ENCODE assay signal across 16 cellular contexts in the genomic region with DNA sequence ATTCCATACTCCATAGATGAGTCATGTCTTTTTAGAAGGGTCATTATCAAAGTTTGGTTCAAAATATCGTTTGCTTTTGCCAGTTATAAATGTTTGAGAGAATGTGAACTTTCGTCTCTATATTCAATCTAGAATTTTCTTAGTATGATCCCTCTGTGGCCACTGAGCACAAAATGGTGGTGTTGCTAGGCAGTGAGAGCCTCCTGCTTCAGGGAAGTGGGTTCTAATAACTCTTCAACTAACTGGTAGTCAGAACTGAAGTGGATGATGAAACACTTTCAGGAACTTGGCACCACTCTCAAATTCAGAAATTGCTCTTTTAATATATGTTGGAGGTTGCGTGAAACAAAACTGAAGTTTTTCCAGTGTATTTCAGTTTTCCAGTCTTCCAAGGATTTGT.
DNase-seq lines count a peak whose midpoint lies in the region; ATAC-seq and TF ChIP-seq lines count a peak whose summit lies in the region.
"Had no signal": no experiment of that assay in that cellular context is flagged by ENCODE, and none has a peak within 500 bp of the region (broad histone marks: within the 10 kb centered on the region; RNA-seq: fewer than 3 reads in every experiment).

No MANE protein-coding gene starts in this region.

- no peak overlapping the region for H3K9ac ChIP-seq in SK-N-SH

- H3K9me3 ChIP-seq in SK-N-SH: no peaks in the 10 kb centered on the region
- no peaks in the 10 kb centered on the region for H3K9me3 ChIP-seq in osteoblast (ENCODE audit: low read depth, low read length)
- H3K9me3 ChIP-seq: transverse colon had no signal

- CTCF ChIA-PET in SK-N-SH (lab: Yijun Ruan, JAX): no interaction called here

- TF ChIP-seq CTCF in SK-N-SH (IDR thresholded peaks at IDR 0.05): no peak
- no peak for TF ChIP-seq CTCF in cardiac fibroblast (IDR thresholded peaks at IDR 0.05; ENCODE audit: low read depth, low read length)
- TF ChIP-seq CTCF in osteoblast (IDR thresholded peaks at IDR 0.05; ENCODE audit: extremely low read depth, low read depth, low read length): no peak
- TF ChIP-seq CTCF in natural killer cell (IDR thresholded peaks at IDR 0.05): no peak

- H3K4me2 ChIP-seq in SK-N-SH: no peak overlapping the region
- peak overlapping the region; percentile 61 for H3K4me2 ChIP-seq in osteoblast (ENCODE audit: insufficient read depth, low read length)

- peaks cover 0 to 3% of the 10 kb centered on the region in 2 donors for H3K9me3 Mint-ChIP-seq in natural killer cell

- no peak overlapping the region for H3K4me3 Mint-ChIP-seq in natural killer cell
- H3K4me3 Mint-ChIP-seq: CD4-positive, alpha-beta memory T cell had no signal

- H3K79me2 ChIP-seq in SK-N-SH (ENCODE audit: insufficient read depth): no peaks in the 10 kb centered on the region
- no peaks in the 10 kb centered on the region for H3K79me2 ChIP-seq in osteoblast (ENCODE audit: insufficient read depth, low read length)

- H3K4me3 ChIP-seq in SK-N-SH (ENCODE audit: low read depth in 2 of 2, low read length in 1 of 2) (no peak overlapping the region), cardiac fibroblast (replicated peaks in 1 of 2; ENCODE audit: low read depth in 2 of 2, low read length in 2 of 2) (no peak overlapping the region), osteoblast (ENCODE audit: insufficient read depth, low read length) (no peak overlapping the region)
- H3K4me3 ChIP-seq: transverse colon had no signal

- no peaks in the 10 kb centered on the region for H3K4me1 Mint-ChIP-seq in natural killer cell

- H3K36me3 ChIP-seq in SK-N-SH (replicated peaks in 1 of 2; ENCODE audit: control insufficient read depth in 1 of 2, insufficient read depth in 2 of 2, low read length in 1 of 2) (no peaks in the 10 kb centered on the region), osteoblast (ENCODE audit: insufficient read depth, low read length) (no peaks in the 10 kb centered on the region)
- H3K36me3 ChIP-seq: transverse colon had no signal

- DNase-seq in SK-N-SH (no peak), MV-4-11 (lab: John Stamatoyannopoulos, UW) (peak; percentile 63), cardiac fibroblast (ENCODE audit: low read depth in 2 of 2) (peak; percentile 62 to 68), osteoblast (ENCODE audit: insufficient read length, low spot score, missing footprints) (peak; percentile 38), DMS53 treated with DMSO at 0.1 percent for 48 hours (lab: John Stamatoyannopoulos, UW; ENCODE audit: unreplicated experiment) (no peak), natural killer cell (no peak)
- DNase-seq in stimulated activated CD4-positive, alpha-beta T cell treated with anti-CD3 and anti-CD28 coated beads, Interleukin-4, amount 100 ng/mL, for 4 hours: no peak
- DNase-seq: ACHN; activated CD4-positive, alpha-beta T cell treated with anti-CD3 and anti-CD28 coated beads for 48 hours; amygdala; CD4-positive, alpha-beta memory T cell; kidney; SHP77; T-helper 9 cell; transverse colon had no signal

- peaks cover 0 to 24% of the 10 kb centered on the region in 2 experiments; a peak in 2 of 4 replicates for H3K4me1 ChIP-seq in SK-N-SH (ENCODE audit: control insufficient read depth in 1 of 2, insufficient read depth in 2 of 2, low read depth in 1 of 2, low read length in 1 of 2)
- peaks cover 23% of the 10 kb centered on the region for H3K4me1 ChIP-seq in osteoblast (ENCODE audit: insufficient read depth, low read length)

- H4K20me1 ChIP-seq in SK-N-SH (ENCODE audit: insufficient read depth) (no peaks in the 10 kb centered on the region), osteoblast (ENCODE audit: insufficient read depth, low read length) (no peaks in the 10 kb centered on the region)

- no peaks in the 10 kb centered on the region for H3K36me3 Mint-ChIP-seq in natural killer cell
- H3K36me3 Mint-ChIP-seq: CD4-positive, alpha-beta memory T cell had no signal

- POLR2A ChIA-PET in SK-N-SH (lab: Yijun Ruan, JAX): no interaction called here

- no peak for TF ChIP-seq EP300 in SK-N-SH (IDR thresholded peaks at IDR 0.05; ENCODE audit: borderline replicate concordance in 1 of 2, low read depth in 1 of 2, low read length in 1 of 2)

- intact Hi-C loops in natural killer cell (cut with micrococcal nuclease): no loop called here

- H3K27me3 Mint-ChIP-seq in natural killer cell (ENCODE audit: low read depth in 2 of 2): peaks cover 6 to 29% of the 10 kb centered on the region in 2 donors

- H3K27me3 ChIP-seq in SK-N-SH (ENCODE audit: insufficient read depth) (no peaks in the 10 kb centered on the region), osteoblast (ENCODE audit: insufficient read depth, low read length) (no peaks in the 10 kb centered on the region)
- H3K27me3 ChIP-seq: transverse colon had no signal

- peaks cover 17% of the 10 kb centered on the region for H3F3A ChIP-seq in SK-N-SH (replicated peaks; ENCODE audit: insufficient read depth)

- no peaks in the 10 kb centered on the region for H3K9me2 ChIP-seq in SK-N-SH

- peak overlapping the region; percentile 56 for H2AFZ ChIP-seq in SK-N-SH (ENCODE audit: low read depth)
- peak overlapping the region; percentile 86 for H2AFZ ChIP-seq in osteoblast (ENCODE audit: low read length)

- WGBS in SK-N-SH (ENCODE audit: low lambda C conversion rate): 30% methylated on average over 3 of the region's 3 CpGs

- TF ChIP-seq RAD21 in SK-N-SH (IDR thresholded peaks at IDR 0.05; ENCODE audit: low read length): no peak

- H3K27ac ChIP-seq in SK-N-SH (ENCODE audit: low read depth in 2 of 2, low read length in 1 of 2): peak overlapping the region in 1 of 2 experiments; percentile 25; a peak in 2 of 4 replicates
- peak overlapping the region; percentile 49 for H3K27ac ChIP-seq in osteoblast (ENCODE audit: low read depth, low read length)
- H3K27ac ChIP-seq: transverse colon had no signal

- H3K27ac Mint-ChIP-seq in natural killer cell: no peak overlapping the region
- H3K27ac Mint-ChIP-seq: CD4-positive, alpha-beta memory T cell had no signal

- no peak for ATAC-seq in SK-N-SH treated with all-trans-retinoic acid at 6 μM for 48 hours
- ATAC-seq in natural killer cell: no peak

TF ChIP-seq in SK-N-SH, 30 proteins besides CTCF, POLR2A, EP300 and RAD21 (continues in another document):
- TF ChIP-seq EZH2phosphoT487 (IDR thresholded peaks at IDR 0.05; ENCODE audit: borderline replicate concordance, low read depth) (no peak), TAF1 (IDR thresholded peaks at IDR 0.05; ENCODE audit: borderline replicate concordance, low read depth, low read length) (no peak), FOSL2 (IDR thresholded peaks at IDR 0.05; ENCODE audit: borderline replicate concordance, low read depth) (no peak), TEAD4 (IDR thresholded peaks at IDR 0.05; ENCODE audit: borderline replicate concordance, insufficient read depth) (no peak), MXI1 (IDR thresholded peaks at IDR 0.05; ENCODE audit: low read depth, low read length) (no peak), POLR2AphosphoS5 (IDR thresholded peaks at IDR 0.05; ENCODE audit: low read depth, low read length) (no peak), JUND (IDR thresholded peaks at IDR 0.05) (no peak), RCOR1 (IDR thresholded peaks at IDR 0.05; ENCODE audit: low read length) (no peak), MEF2A (IDR thresholded peaks at IDR 0.05; ENCODE audit: borderline replicate concordance, low read depth) (no peak), NFIC (IDR thresholded peaks at IDR 0.05; ENCODE audit: borderline replicate concordance) (no peak)
- TF ChIP-seq, protein P1, sequence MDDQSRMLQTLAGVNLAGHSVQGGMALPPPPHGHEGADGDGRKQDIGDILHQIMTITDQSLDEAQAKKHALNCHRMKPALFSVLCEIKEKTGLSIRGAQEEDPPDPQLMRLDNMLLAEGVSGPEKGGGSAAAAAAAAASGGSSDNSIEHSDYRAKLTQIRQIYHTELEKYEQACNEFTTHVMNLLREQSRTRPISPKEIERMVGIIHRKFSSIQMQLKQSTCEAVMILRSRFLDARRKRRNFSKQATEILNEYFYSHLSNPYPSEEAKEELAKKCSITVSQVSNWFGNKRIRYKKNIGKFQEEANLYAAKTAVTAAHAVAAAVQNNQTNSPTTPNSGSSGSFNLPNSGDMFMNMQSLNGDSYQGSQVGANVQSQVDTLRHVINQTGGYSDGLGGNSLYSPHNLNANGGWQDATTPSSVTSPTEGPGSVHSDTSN (IDR thresholded peaks at IDR 0.05): no peak
- TF ChIP-seq, protein P2, sequence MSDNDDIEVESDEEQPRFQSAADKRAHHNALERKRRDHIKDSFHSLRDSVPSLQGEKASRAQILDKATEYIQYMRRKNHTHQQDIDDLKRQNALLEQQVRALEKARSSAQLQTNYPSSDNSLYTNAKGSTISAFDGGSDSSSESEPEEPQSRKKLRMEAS (IDR thresholded peaks at IDR 0.05; ENCODE audit: low read depth): no peak

TF ChIP-seq in SK-N-SH treated with all-trans-retinoic acid at 6 μM for 48 hours, 23 proteins besides CTCF, POLR2A, EP300 and RAD21 (continues in another document):
- no peak for TF ChIP-seq OSR1 (CRISPR knock-in tag; IDR thresholded peaks at IDR 0.05)
- no peak for TF ChIP-seq ISL1 (CRISPR knock-in tag; IDR thresholded peaks at IDR 0.05)
- no peak for TF ChIP-seq ZFP3 (CRISPR knock-in tag; IDR thresholded peaks at IDR 0.05)
- TF ChIP-seq ARNTL (CRISPR knock-in tag; IDR thresholded peaks at IDR 0.05; ENCODE audit: borderline replicate concordance, low read depth): no peak
- no peak for TF ChIP-seq ZNF8 (CRISPR knock-in tag; IDR thresholded peaks at IDR 0.05)
- TF ChIP-seq GLIS3 (CRISPR knock-in tag; IDR thresholded peaks at IDR 0.05): no peak
- TF ChIP-seq, protein P3, sequence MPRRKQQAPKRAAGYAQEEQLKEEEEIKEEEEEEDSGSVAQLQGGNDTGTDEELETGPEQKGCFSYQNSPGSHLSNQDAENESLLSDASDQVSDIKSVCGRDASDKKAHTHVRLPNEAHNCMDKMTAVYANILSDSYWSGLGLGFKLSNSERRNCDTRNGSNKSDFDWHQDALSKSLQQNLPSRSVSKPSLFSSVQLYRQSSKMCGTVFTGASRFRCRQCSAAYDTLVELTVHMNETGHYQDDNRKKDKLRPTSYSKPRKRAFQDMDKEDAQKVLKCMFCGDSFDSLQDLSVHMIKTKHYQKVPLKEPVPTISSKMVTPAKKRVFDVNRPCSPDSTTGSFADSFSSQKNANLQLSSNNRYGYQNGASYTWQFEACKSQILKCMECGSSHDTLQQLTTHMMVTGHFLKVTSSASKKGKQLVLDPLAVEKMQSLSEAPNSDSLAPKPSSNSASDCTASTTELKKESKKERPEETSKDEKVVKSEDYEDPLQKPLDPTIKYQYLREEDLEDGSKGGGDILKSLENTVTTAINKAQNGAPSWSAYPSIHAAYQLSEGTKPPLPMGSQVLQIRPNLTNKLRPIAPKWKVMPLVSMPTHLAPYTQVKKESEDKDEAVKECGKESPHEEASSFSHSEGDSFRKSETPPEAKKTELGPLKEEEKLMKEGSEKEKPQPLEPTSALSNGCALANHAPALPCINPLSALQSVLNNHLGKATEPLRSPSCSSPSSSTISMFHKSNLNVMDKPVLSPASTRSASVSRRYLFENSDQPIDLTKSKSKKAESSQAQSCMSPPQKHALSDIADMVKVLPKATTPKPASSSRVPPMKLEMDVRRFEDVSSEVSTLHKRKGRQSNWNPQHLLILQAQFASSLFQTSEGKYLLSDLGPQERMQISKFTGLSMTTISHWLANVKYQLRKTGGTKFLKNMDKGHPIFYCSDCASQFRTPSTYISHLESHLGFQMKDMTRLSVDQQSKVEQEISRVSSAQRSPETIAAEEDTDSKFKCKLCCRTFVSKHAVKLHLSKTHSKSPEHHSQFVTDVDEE (CRISPR knock-in tag; IDR thresholded peaks at IDR 0.05): no peak

Comparison
In these comparisons a context has a peak if more than half of its experiments do, and no peak if none do; other contexts are left out.
1. DNase-seq: peak in MV-4-11 (single experiment), cardiac fibroblast (2 of 2) and osteoblast (single experiment); none in SK-N-SH (single experiment), DMS53 treated with DMSO at 0.1 percent for 48 hours (single experiment), natural killer cell (single experiment) and stimulated activated CD4-positive, alpha-beta T cell treated with anti-CD3 and anti-CD28 coated beads, Interleukin-4, amount 100 ng/mL, for 4 hours (0 of 2).